In the genomic region with DNA sequence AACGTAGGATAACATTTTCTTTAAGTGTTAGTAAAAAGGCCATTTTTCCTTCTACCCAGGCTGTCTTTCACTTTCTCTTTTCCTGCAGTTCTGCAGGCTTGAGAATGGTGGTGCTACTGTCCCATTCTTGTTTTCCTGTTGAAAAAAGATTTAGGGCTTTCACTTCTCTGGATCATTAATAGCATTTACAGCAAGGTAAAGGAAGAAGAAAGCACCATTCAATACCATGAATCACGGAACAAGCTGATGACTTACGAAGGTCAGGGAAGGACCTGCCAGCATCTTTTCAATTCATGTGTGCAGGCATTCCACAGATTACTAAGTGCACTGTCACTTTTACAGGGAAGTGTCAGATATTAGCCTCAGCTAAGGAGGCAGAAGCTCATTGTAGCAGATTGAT, we compare ENCODE assay signal across 1 cellular context.
TF ChIP-seq lines count a peak whose summit lies in the region.

No MANE protein-coding gene starts in this region.

TF ChIP-seq in HCT116, 20 proteins besides CTCF, POLR2A, EP300 and RAD21:
- no peak for TF ChIP-seq REST (IDR thresholded peaks at IDR 0.05; ENCODE audit: low read depth)
- TF ChIP-seq EGR1 (IDR thresholded peaks at IDR 0.05; ENCODE audit: low read depth): no peak
- TF ChIP-seq ELF1 (IDR thresholded peaks at IDR 0.05; ENCODE audit: borderline replicate concordance, low read depth): no peak
- no peak for TF ChIP-seq TCF7L2 (IDR thresholded peaks at IDR 0.05; ENCODE audit: borderline replicate concordance, extremely low read depth, insufficient read depth, insufficient read length)
- no peak for TF ChIP-seq YY1 (IDR thresholded peaks at IDR 0.05; ENCODE audit: extremely low read depth, insufficient replicate concordance, low read depth, low read length)
- no peak for TF ChIP-seq CEBPB (IDR thresholded peaks at IDR 0.05; ENCODE audit: low read depth)
- TF ChIP-seq, protein P1, sequence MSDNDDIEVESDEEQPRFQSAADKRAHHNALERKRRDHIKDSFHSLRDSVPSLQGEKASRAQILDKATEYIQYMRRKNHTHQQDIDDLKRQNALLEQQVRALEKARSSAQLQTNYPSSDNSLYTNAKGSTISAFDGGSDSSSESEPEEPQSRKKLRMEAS (IDR thresholded peaks at IDR 0.05): no peak
- TF ChIP-seq EZH2phosphoT487 (IDR thresholded peaks at IDR 0.05; ENCODE audit: borderline replicate concordance): no peak
- TF ChIP-seq, protein P2, sequence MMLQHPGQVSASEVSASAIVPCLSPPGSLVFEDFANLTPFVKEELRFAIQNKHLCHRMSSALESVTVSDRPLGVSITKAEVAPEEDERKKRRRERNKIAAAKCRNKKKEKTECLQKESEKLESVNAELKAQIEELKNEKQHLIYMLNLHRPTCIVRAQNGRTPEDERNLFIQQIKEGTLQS (IDR thresholded peaks at IDR 0.05): no peak
- TF ChIP-seq CBX3 (IDR thresholded peaks at IDR 0.05; ENCODE audit: low read depth): no peak
- TF ChIP-seq ZNF274 (IDR thresholded peaks at IDR 0.05; ENCODE audit: low read depth, low read length): no peak
- TF ChIP-seq ZBTB33 (IDR thresholded peaks at IDR 0.05; ENCODE audit: extremely low read depth, insufficient replicate concordance, low read length): no peak
- no peak for TF ChIP-seq ZFX (IDR thresholded peaks at IDR 0.05)
- no peak for TF ChIP-seq JUND (IDR thresholded peaks at IDR 0.05)
- no peak for TF ChIP-seq SP1 (IDR thresholded peaks at IDR 0.05; ENCODE audit: low read depth)
- no peak for TF ChIP-seq SRF (IDR thresholded peaks at IDR 0.05; ENCODE audit: low read depth)
- TF ChIP-seq FOSL1 (IDR thresholded peaks at IDR 0.05; ENCODE audit: low read depth): no peak
- no peak for TF ChIP-seq SIN3A (IDR thresholded peaks at IDR 0.05; ENCODE audit: low read depth)
